Comparison of ENCODE assay signal across 8 cellular contexts in genomic region chr10:48658243-48658888, GRCh38. TPM values are rescaled to one million over a fixed set of nuclear protein-coding genes. Genes with fewer than 3 reads are reported as not detected.
DNase-seq lines count a peak whose midpoint lies in the region; ATAC-seq and TF ChIP-seq lines count a peak whose summit lies in the region.

No MANE protein-coding gene starts in this region.

- H3K4me3 Mint-ChIP-seq in T-cell, result no peak overlapping the region

- intact Hi-C loops in gastrocnemius medialis (cut with DNase I; ENCODE audit: low total_unique reads), result loop anchor here (5.0 kb wide), 3 partner anchors 351 to 859 kb away; partner anchors contain the start of gene MAPK8

- peaks cover 3 to 15% of the 10 kb centered on the region in 2 donors for H3K4me1 ChIP-seq in gastrocnemius medialis

- ATAC-seq in T-cell (replicated peaks in 1 of 4), result no peak
- ATAC-seq in gastrocnemius medialis, result no peak
- ATAC-seq in HG02870 (IDR thresholded peaks at IDR 0.05; ENCODE audit: unreplicated experiment), result no peak
- ATAC-seq in HG03025 (IDR thresholded peaks at IDR 0.05; ENCODE audit: low FRiP score, unreplicated experiment), result no peak

- DNase-seq in GM03348 (ENCODE audit: low spot score) (peak; percentile 77), MG63 (peak; percentile 39), T-cell (peak in 24 of 34 experiments; percentile 21 to 53 (median 36)), astrocyte of the hippocampus (ENCODE audit: low read depth, low spot score) (peak; percentile 82), hippocampal formation (lab: John Stamatoyannopoulos, UW) (peak; percentile 43 to 58), gastrocnemius medialis (peak in 1 of 2 donors; percentile 52)

- no peaks in the 10 kb centered on the region for H3K36me3 Mint-ChIP-seq in T-cell

- no peak for TF ChIP-seq POLR2A in gastrocnemius medialis (IDR thresholded peaks at IDR 0.05)

- H3K27me3 ChIP-seq in MG63 (no peaks in the 10 kb centered on the region), gastrocnemius medialis (no peaks in the 10 kb centered on the region)

- in situ Hi-C loops in gastrocnemius medialis (cut with MboI; ENCODE audit: low sequenced_read_pairs in 4 of 4), result loop anchor here (5.0 to 25.0 kb wide), 7 partner anchors 104 to 854 kb away; no protein-coding TSS in a partner anchor

- no peak overlapping the region for H3K27ac ChIP-seq in gastrocnemius medialis

- H3K4me3 ChIP-seq in MG63 (no peak overlapping the region), gastrocnemius medialis (no peak overlapping the region)

- no peaks in the 10 kb centered on the region for H3K9me3 Mint-ChIP-seq in T-cell

- peak; percentile 52 to 84 (median 74) for TF ChIP-seq CTCF in gastrocnemius medialis (IDR thresholded peaks at IDR 0.05 in 4 of 5, conservative IDR thresholded peaks at IDR 0.05 in 1 of 5)

- peaks cover 18 to 24% of the 10 kb centered on the region in 2 donors for H3K27me3 Mint-ChIP-seq in T-cell

- peaks cover 8 to 13% (median 8%) of the 10 kb centered on the region in 3 donors for H3K4me1 Mint-ChIP-seq in T-cell

- H3K9me3 ChIP-seq in MG63 (no peaks in the 10 kb centered on the region), gastrocnemius medialis (no peaks in the 10 kb centered on the region)

- CTCF ChIA-PET in T-cell (lab: Charles Lee), result interaction anchor here (0.6 to 3.2 kb wide), 9 partner anchors 38 to 860 kb away, joined by 3 to 13 read pairs (median 3); partner anchors contain the start of gene MAPK8 (in 1 of the 2)

- H3K36me3 ChIP-seq in MG63, result no peaks in the 10 kb centered on the region
- no peaks in the 10 kb centered on the region for H3K36me3 ChIP-seq in gastrocnemius medialis

- no peak overlapping the region for H3K27ac Mint-ChIP-seq in T-cell

- POLR2A ChIA-PET in T-cell (lab: Charles Lee), result no interaction called here

RNA-seq across cellular contexts. Expression of gene WDFY4, which starts 26.3 kb away (rescaled TPM):
- total RNA-seq in MG63 (2014; rRNA removed; shearing (Covaris generic); ENCODE audit: low replicate concordance), result 0.07 and 0.63 TPM in 2 replicates
- 10 to 100 TPM in 1 of 5 donors, 1 to 10 TPM in 4; 2.6 to 15.5 (median 4.2) TPM for total RNA-seq in T-cell
- total RNA-seq in gastrocnemius medialis, result under 1 TPM; 0.29 to 0.94 (median 0.59) TPM

RNA-seq across cellular contexts. Expression of gene ARHGAP22, which starts 53.5 kb away (rescaled TPM):
- total RNA-seq in MG63 (2014; rRNA removed; shearing (Covaris generic); ENCODE audit: low replicate concordance), result 20.7 and 23.2 TPM in 2 replicates
- 1 to 10 TPM in 1 of 5 donors, under 1 TPM in 4; 0.33 to 2.2 (median 0.60) TPM for total RNA-seq in T-cell
- under 1 TPM in 3 of 4 donors, not detected in 1; 0.69 to 0.92 (median 0.72) TPM for total RNA-seq in gastrocnemius medialis
